4 cellular contexts compared by ENCODE assay signal in the genomic region with DNA sequence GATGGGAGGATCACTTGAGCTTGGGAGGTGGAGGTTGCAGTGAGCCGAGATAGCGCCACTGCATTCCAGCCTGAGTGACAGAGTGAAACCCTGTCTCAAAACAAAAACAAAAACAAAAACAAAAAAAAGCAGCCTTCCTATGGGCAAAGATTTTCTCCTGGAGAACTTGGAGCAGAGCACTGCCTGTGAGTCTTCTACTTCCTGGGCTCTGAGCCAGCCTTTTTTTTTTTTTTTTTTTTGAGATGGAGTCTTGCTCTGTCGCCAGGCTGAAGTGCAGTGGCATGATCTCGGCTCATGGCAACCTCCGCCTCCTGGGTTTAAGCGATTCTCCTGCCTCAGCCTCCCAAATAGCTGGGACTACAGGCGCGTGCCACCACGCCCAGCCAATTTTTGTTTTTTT. TPM values are rescaled to one million over a fixed set of nuclear protein-coding genes. Genes with fewer than 3 reads are reported as not detected.
"Had no signal": no experiment of that assay in that cellular context is flagged by ENCODE, and none has a peak within 500 bp of the region (broad histone marks: within the 10 kb centered on the region; RNA-seq: fewer than 3 reads in every experiment).

No MANE protein-coding gene starts in this region.

RNA-seq across cellular contexts. Expression of a gene that starts 40.6 kb away (rescaled TPM):
- total RNA-seq: activated naive CD8-positive, alpha-beta T cell treated with anti-CD3 and anti-CD28 coated beads for 36 hours; activated T-cell treated with anti-CD3 and anti-CD28 coated beads, Interleukin-2, amount 50 U/mL, for 4 hours; activated T-helper 1 cell treated with anti-CD3 and anti-CD28 coated beads, Interleukin-12 subunit alpha, Interleukin-12 subunit beta, Interleukin-2, Interleukin-4 antibody, amounts not matched to agents 30 ng/mL and 10 ng/mL and 1 ng/mL, durations not matched to agents 14 hours and 24 hours and 36 hours; bronchial epithelial cell had no signal
